In the genomic region with DNA sequence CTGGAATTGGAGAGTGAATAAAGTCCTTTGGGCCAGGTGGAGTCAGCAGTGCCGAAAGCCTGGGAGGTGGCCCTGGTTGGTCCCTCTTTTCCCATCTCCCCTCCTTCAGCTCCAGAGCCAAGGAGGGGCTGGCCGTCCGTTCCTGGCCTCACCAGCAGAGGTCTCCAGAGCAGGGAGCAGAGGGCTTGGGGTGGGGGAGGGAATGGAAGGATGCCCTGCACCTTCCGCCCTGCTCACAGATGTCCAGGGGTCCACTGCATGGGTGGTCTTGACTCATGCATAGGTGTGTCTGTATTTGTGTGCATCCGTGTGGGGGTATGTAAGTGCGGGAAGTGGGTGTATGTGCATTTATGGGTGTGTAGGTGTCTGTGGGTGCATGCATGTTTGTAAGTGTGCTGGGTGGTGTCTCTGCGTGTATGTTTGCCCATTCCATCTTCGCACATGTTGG, we compare ENCODE assay signal across 1 cellular context.
A peak's percentile ranks its signal among the peaks of the same experiment; 100 is the strongest.
TF ChIP-seq lines count a peak whose summit lies in the region.

No MANE protein-coding gene starts in this region.

TF ChIP-seq in K562, 482 proteins besides CTCF, POLR2A, EP300 and RAD21 (continued from another document):
- TF ChIP-seq, protein P1, sequence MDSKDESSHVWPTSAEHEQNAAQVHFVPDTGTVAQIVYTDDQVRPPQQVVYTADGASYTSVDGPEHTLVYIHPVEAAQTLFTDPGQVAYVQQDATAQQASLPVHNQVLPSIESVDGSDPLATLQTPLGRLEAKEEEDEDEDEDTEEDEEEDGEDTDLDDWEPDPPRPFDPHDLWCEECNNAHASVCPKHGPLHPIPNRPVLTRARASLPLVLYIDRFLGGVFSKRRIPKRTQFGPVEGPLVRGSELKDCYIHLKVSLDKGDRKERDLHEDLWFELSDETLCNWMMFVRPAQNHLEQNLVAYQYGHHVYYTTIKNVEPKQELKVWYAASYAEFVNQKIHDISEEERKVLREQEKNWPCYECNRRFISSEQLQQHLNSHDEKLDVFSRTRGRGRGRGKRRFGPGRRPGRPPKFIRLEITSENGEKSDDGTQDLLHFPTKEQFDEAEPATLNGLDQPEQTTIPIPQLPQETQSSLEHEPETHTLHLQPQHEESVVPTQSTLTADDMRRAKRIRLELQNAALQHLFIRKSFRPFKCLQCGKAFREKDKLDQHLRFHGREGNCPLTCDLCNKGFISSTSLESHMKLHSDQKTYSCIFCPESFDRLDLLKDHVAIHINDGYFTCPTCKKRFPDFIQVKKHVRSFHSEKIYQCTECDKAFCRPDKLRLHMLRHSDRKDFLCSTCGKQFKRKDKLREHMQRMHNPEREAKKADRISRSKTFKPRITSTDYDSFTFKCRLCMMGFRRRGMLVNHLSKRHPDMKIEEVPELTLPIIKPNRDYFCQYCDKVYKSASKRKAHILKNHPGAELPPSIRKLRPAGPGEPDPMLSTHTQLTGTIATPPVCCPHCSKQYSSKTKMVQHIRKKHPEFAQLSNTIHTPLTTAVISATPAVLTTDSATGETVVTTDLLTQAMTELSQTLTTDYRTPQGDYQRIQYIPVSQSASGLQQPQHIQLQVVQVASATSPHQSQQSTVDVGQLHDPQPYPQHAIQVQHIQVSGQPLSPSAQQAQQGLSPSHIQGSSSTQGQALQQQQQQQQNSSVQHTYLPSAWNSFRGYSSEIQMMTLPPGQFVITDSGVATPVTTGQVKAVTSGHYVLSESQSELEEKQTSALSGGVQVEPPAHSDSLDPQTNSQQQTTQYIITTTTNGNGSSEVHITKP (IDR thresholded peaks at IDR 0.05; ENCODE audit: partially characterized antibody) = peak; percentile 12
- peak; percentile 26; the same call in 1 of the 2 replicates for TF ChIP-seq CHD2 (IDR thresholded peaks at IDR 0.05; ENCODE audit: low read depth, low read length)
- peak in 1 of 2 experiments; percentile 88; a peak in 2 of 4 replicates for TF ChIP-seq RCOR1 (IDR thresholded peaks at IDR 0.05; ENCODE audit: borderline replicate concordance in 1 of 2, low read depth in 2 of 2, low read length in 2 of 2)
- TF ChIP-seq NEUROD1 (IDR thresholded peaks at IDR 0.05; ENCODE audit: borderline replicate concordance, low read depth, low read length, partially characterized antibody) = peak; percentile 39
- peak; percentile 77 for TF ChIP-seq RB1 (IDR thresholded peaks at IDR 0.05; ENCODE audit: low read depth)
- TF ChIP-seq LARP7 (IDR thresholded peaks at IDR 0.05) = 0 out of 2 replicates have a peak, but pooled peaks have one; percentile 34
